8 cellular contexts compared by ENCODE assay signal in genomic region chr2:127423476-127423840, GRCh38. TPM values are rescaled to one million over a fixed set of nuclear protein-coding genes. Genes with fewer than 3 reads are reported as not detected.
DNase-seq lines count a peak whose midpoint lies in the region; TF ChIP-seq lines count a peak whose summit lies in the region.
"Had no signal": no experiment of that assay in that cellular context is flagged by ENCODE, and none has a peak within 500 bp of the region (broad histone marks: within the 10 kb centered on the region; RNA-seq: fewer than 3 reads in every experiment).

No MANE protein-coding gene starts in this region.

- H3K79me2 ChIP-seq in parathyroid adenoma = no peaks in the 10 kb centered on the region

- H3K4me3 ChIP-seq in ectodermal cell (ENCODE audit: insufficient read depth, low read depth, low read length) = peak overlapping the region; percentile 34
- H3K4me3 ChIP-seq in parathyroid adenoma (ENCODE audit: low read depth, low read length) = no peak overlapping the region

- H3K36me3 ChIP-seq in ectodermal cell (ENCODE audit: control insufficient read depth, insufficient read depth, low read length) = no peaks in the 10 kb centered on the region
- no peaks in the 10 kb centered on the region for H3K36me3 ChIP-seq in parathyroid adenoma (ENCODE audit: control insufficient read depth, insufficient read depth, low read length)

- no peak overlapping the region for H3K9ac ChIP-seq in parathyroid adenoma

- H3K36me3 Mint-ChIP-seq in immature natural killer cell = no peaks in the 10 kb centered on the region

- 2% methylated on average over 30 of the region's 30 CpGs for WGBS in ectodermal cell, 2 experiments

- no peak overlapping the region for H3K27ac Mint-ChIP-seq in immature natural killer cell
- H3K27ac Mint-ChIP-seq: T-helper 1 cell treated with Interleukin-12 subunit alpha and Interleukin-12 subunit beta and Interleukin-4 antibody, amounts not matched to agents 30 μg/mL and 1 μg/mL, for 36 hours had no signal

- H3K4me1 Mint-ChIP-seq in immature natural killer cell = peaks cover 5 to 8% of the 10 kb centered on the region in 2 donors

- H3K27me3 ChIP-seq in ectodermal cell (ENCODE audit: control insufficient read depth, insufficient read depth, low read length, poor library complexity, severe bottlenecking) (peaks cover 57% of the 10 kb centered on the region), parathyroid adenoma (ENCODE audit: control insufficient read depth, insufficient read depth, low read length) (peaks cover 7% of the 10 kb centered on the region)

- TF ChIP-seq CTCF in GM20000 (IDR thresholded peaks at IDR 0.05; ENCODE audit: extremely low read depth, missing control alignments) (no peak), parathyroid adenoma (IDR thresholded peaks at IDR 0.05) (no peak)

- peak overlapping the region; percentile 77 for H2AFZ ChIP-seq in parathyroid adenoma

- H3K27me3 Mint-ChIP-seq in immature natural killer cell (ENCODE audit: low read depth in 3 of 3) = peaks cover 14 to 19% (median 15%) of the 10 kb centered on the region in 3 donors

- H3K9me3 Mint-ChIP-seq in immature natural killer cell = peaks cover 0 to 1% (median 0%) of the 10 kb centered on the region in 6 donors
- H3K9me3 Mint-ChIP-seq: T-helper 1 cell treated with Interleukin-12 subunit alpha and Interleukin-12 subunit beta and Interleukin-4 antibody, amounts not matched to agents 30 μg/mL and 1 μg/mL, for 36 hours had no signal

- no peak overlapping the region for H3K27ac ChIP-seq in ectodermal cell (ENCODE audit: insufficient read depth, low read depth, low read length, poor library complexity, severe bottlenecking)
- H3K27ac ChIP-seq in parathyroid adenoma = no peak overlapping the region

- peak overlapping the region in 1 of 5 donors; percentile 62 for H3K4me3 Mint-ChIP-seq in immature natural killer cell

- DNase-seq in GM20000 (ENCODE audit: low spot score) (peak; percentile 40), NCI-H2196 (lab: John Stamatoyannopoulos, UW; ENCODE audit: unreplicated experiment) (peak; percentile 51), NCI-H226 (no peak), glomerular visceral epithelial cell (ENCODE audit: extremely low spot score) (no peak), immature natural killer cell (no peak)

- peaks cover 10% of the 10 kb centered on the region for H3K4me1 ChIP-seq in ectodermal cell (ENCODE audit: control insufficient read depth, insufficient read depth, low read length)
- H3K4me1 ChIP-seq in parathyroid adenoma = peaks cover 3% of the 10 kb centered on the region

- no peaks in the 10 kb centered on the region for H3K9me3 ChIP-seq in ectodermal cell (ENCODE audit: control insufficient read depth, low read length)
- H3K9me3 ChIP-seq in parathyroid adenoma (ENCODE audit: control insufficient read depth, low read length) = no peaks in the 10 kb centered on the region

- no peak overlapping the region for H3K4me2 ChIP-seq in parathyroid adenoma (ENCODE audit: low read length)

RNA-seq across cellular contexts. Expression of gene PROC, which starts 5.2 kb away (rescaled TPM):
- 3.1 TPM for polyA plus RNA-seq in ectodermal cell (2013, experiment 1 of 4)
- 1.5 TPM for polyA plus RNA-seq in ectodermal cell (2013, experiment 2 of 4)
- 3.7 TPM for polyA plus RNA-seq in ectodermal cell (2013, experiment 3 of 4)
- polyA plus RNA-seq in ectodermal cell (2013, experiment 4 of 4) = 3.1 TPM
- polyA plus RNA-seq in immature natural killer cell = 1 to 10 TPM in 1 of 3 donors, under 1 TPM in 1, not detected in 1; 0.87 to 1.7 TPM

RNA-seq across cellular contexts. Expression of gene MAP3K2, which starts 35.7 kb away (rescaled TPM):
- 17.3 TPM for polyA plus RNA-seq in ectodermal cell (2013, experiment 1 of 4)
- 15.5 TPM for polyA plus RNA-seq in ectodermal cell (2013, experiment 2 of 4)
- polyA plus RNA-seq in ectodermal cell (2013, experiment 3 of 4) = 11.9 TPM
- 13.3 TPM for polyA plus RNA-seq in ectodermal cell (2013, experiment 4 of 4)
- polyA plus RNA-seq in immature natural killer cell = 10 to 100 TPM; 37.4 to 55.9 (median 41.4) TPM

Comparison
In these comparisons a context has a peak if more than half of its experiments do, and no peak if none do; other contexts are left out.
1. DNase-seq: peak in GM20000 (single experiment) and NCI-H2196 (single experiment); none in NCI-H226 (single experiment), glomerular visceral epithelial cell (single experiment) and immature natural killer cell (0 of 3).